In genomic region chr3:119279844-119280243, GRCh38 we compare ENCODE assay signal across 18 cellular contexts. TPM values are rescaled to one million over a fixed set of nuclear protein-coding genes. Genes with fewer than 3 reads are reported as not detected.
DNase-seq lines count a peak whose midpoint lies in the region; ATAC-seq and TF ChIP-seq lines count a peak whose summit lies in the region.
"Had no signal": no experiment of that assay in that cellular context is flagged by ENCODE, and none has a peak within 500 bp of the region (broad histone marks: within the 10 kb centered on the region; RNA-seq: fewer than 3 reads in every experiment).

No MANE protein-coding gene starts in this region.

- H3K23ac ChIP-seq in trophoblast cell (ENCODE audit: low read length), result no peak overlapping the region

- no peak overlapping the region for H2BK5ac ChIP-seq in trophoblast cell (ENCODE audit: low read depth, low read length, poor library complexity)

- ATAC-seq in right cardiac atrium (peak; percentile 39 to 40), GM18867 (IDR thresholded peaks at IDR 0.05; ENCODE audit: unreplicated experiment) (no peak)
- ATAC-seq: activated T-cell treated with anti-CD3 and anti-CD28 coated beads, Interleukin-2, amount 50 U/mL, for 72 hours; effector memory CD8-positive, alpha-beta T cell; stimulated activated memory B cell treated with anti-CD40 and anti-IgM and Interleukin-4, amounts not matched to agents 10 μg/mL and 1 μg/mL and 100 μg/mL, for 72 hours; T-cell had no signal

- peak overlapping the region; percentile 68 for H2BK120ac ChIP-seq in trophoblast cell (ENCODE audit: insufficient read depth, low read length, poor library complexity)

- H3K27ac ChIP-seq in caudate nucleus (ENCODE audit: low read depth, low read length) (peak overlapping the region; percentile 60), right cardiac atrium (ENCODE audit: low read length) (peak overlapping the region; percentile 94), trophoblast cell (ENCODE audit: low read depth, low read length) (peak overlapping the region; percentile 5), tibial nerve (peak overlapping the region; percentile 68 to 93 (median 77))

- no peak overlapping the region for H2AFZ ChIP-seq in trophoblast cell (ENCODE audit: insufficient read depth, low read length, poor library complexity)

- H3K4me1 ChIP-seq in right cardiac atrium (ENCODE audit: control insufficient read depth, insufficient read depth, low read length), result peaks cover 4% of the 10 kb centered on the region
- H3K4me1 ChIP-seq in trophoblast cell (ENCODE audit: control insufficient read depth in 1 of 2, insufficient read depth in 2 of 2, low read length in 2 of 2), result peaks cover 0 to 13% of the 10 kb centered on the region in 2 experiments
- H3K4me1 ChIP-seq in tibial nerve, result peaks cover 0 to 20% (median 7%) of the 10 kb centered on the region in 4 donors
- H3K4me1 ChIP-seq: Caco-2 had no signal

- TF ChIP-seq POLR2A in tibial nerve (IDR thresholded peaks at IDR 0.05), result no peak

- H3K4ac ChIP-seq in trophoblast cell (ENCODE audit: low read depth, low read length), result no peak overlapping the region

- no peak for TF ChIP-seq CTCF in tibial nerve (IDR thresholded peaks at IDR 0.05)

- peaks cover 7% of the 10 kb centered on the region for H3K79me1 ChIP-seq in trophoblast cell (ENCODE audit: low read length)

- H2AK5ac ChIP-seq in trophoblast cell (ENCODE audit: low read length), result peak overlapping the region; percentile 74

- WGBS in right cardiac atrium, result 47% methylated on average over 3 of the region's 3 CpGs
- no CpG with 5 or more reads among the region's 3 CpGs for WGBS in trophoblast cell (ENCODE audit: extremely low coverage, insufficient coverage, insufficient read length)
- WGBS in tibial nerve, 2 donors, result 45 to 54% methylated on average over 3 of the region's 3 CpGs

- H3K36me3 ChIP-seq in trophoblast cell (ENCODE audit: control insufficient read depth in 1 of 2, insufficient read depth in 2 of 2, low read length in 2 of 2), result no peaks in the 10 kb centered on the region
- H3K36me3 ChIP-seq in tibial nerve, result no peaks in the 10 kb centered on the region

- intact Hi-C loops in right cardiac atrium (cut with DNase I), result loop anchor here in 1 of 4 donors (10.0 kb wide), 2 partner anchors 185 to 405 kb away; partner anchors contain the start of genes POGLUT1 and TMEM39A

- H3K14ac ChIP-seq in trophoblast cell (ENCODE audit: low read length), result no peak overlapping the region

- H2BK12ac ChIP-seq in trophoblast cell (ENCODE audit: low read length), result peak overlapping the region; percentile 77

- DNase-seq in caudate nucleus (lab: John Stamatoyannopoulos, UW), result peak in 3 of 61 donors; percentile 14 to 22 (median 17)
- DNase-seq in right cardiac atrium, result no peak
- DNase-seq in trophoblast cell, result no peak
- no peak for DNase-seq in tibial nerve (ENCODE audit: low spot score in 2 of 2)
- DNase-seq in NCI-H748 (lab: John Stamatoyannopoulos, UW; ENCODE audit: unreplicated experiment), result no peak
- no peak for DNase-seq in NCI-H524 treated with DMSO at 0.1 percent for 48 hours (lab: John Stamatoyannopoulos, UW)
- DNase-seq: activated CD4-positive, alpha-beta memory T cell treated with anti-CD3 and anti-CD28 coated beads for 36 hours; activated T-cell treated with anti-CD3 and anti-CD28 coated beads, Interleukin-2, amount 50 U/mL, for 72 hours; Caco-2; central memory CD4-positive, alpha-beta T cell; effector memory CD8-positive, alpha-beta T cell; EL; HFFc6; kidney glomerular epithelial cell; NCI-H446; T-cell had no signal

- H3K4me2 ChIP-seq in trophoblast cell (ENCODE audit: low read length), result no peak overlapping the region

- H3K27me3 ChIP-seq in right cardiac atrium (ENCODE audit: control insufficient read depth, insufficient read depth) (no peaks in the 10 kb centered on the region), trophoblast cell (ENCODE audit: insufficient read depth, low read length) (no peaks in the 10 kb centered on the region), tibial nerve (no peaks in the 10 kb centered on the region)

- H3K9me3 ChIP-seq in right cardiac atrium (ENCODE audit: control insufficient read depth, low read length) (no peaks in the 10 kb centered on the region), trophoblast cell (ENCODE audit: insufficient read depth, low read depth, low read length) (peaks cover 8% of the 10 kb centered on the region), tibial nerve (peaks cover 0 to 10% (median 0%) of the 10 kb centered on the region in 4 donors)

- H4K91ac ChIP-seq in trophoblast cell (ENCODE audit: low read depth, low read length), result no peak overlapping the region

- H3K18ac ChIP-seq in trophoblast cell (ENCODE audit: low read length), result no peak overlapping the region

- TF ChIP-seq EP300 in tibial nerve (IDR thresholded peaks at IDR 0.05), result no peak

- no peaks in the 10 kb centered on the region for H3K79me2 ChIP-seq in trophoblast cell (ENCODE audit: control insufficient read depth, insufficient read depth, low read length, poor library complexity)

- H4K12ac ChIP-seq in trophoblast cell (ENCODE audit: low read depth, low read length), result no peak overlapping the region

- no peak overlapping the region for H4K8ac ChIP-seq in trophoblast cell (ENCODE audit: low read depth, low read length)

- H3K9ac ChIP-seq in trophoblast cell (ENCODE audit: low read length), result no peak overlapping the region

- H3K4me3 ChIP-seq in right cardiac atrium (ENCODE audit: low read length) (no peak overlapping the region), trophoblast cell (ENCODE audit: low read depth, low read length) (no peak overlapping the region), tibial nerve (no peak overlapping the region)

RNA-seq across cellular contexts. Expression of gene ARHGAP31, which starts 14.3 kb away (rescaled TPM):
- total RNA-seq in right cardiac atrium, result 10 to 100 TPM; 41.3 to 52.3 (median 48.5) TPM
- polyA plus RNA-seq in right cardiac atrium, result 14.6 TPM
- polyA plus RNA-seq in trophoblast cell (2013), result 13.1 and 13.8 TPM in 2 replicates
- total RNA-seq in tibial nerve, result 10 to 100 TPM; 40.5 to 46.5 (median 44.4) TPM

RNA-seq across cellular contexts. Expression of gene B4GALT4, which starts 39.2 kb away (rescaled TPM):
- 10 to 100 TPM; 11.9 to 20.1 (median 15.2) TPM for total RNA-seq in right cardiac atrium
- 10.3 TPM for polyA plus RNA-seq in right cardiac atrium
- 30.0 and 32.0 TPM in 2 replicates for polyA plus RNA-seq in trophoblast cell (2013)
- total RNA-seq in tibial nerve, result 10 to 100 TPM; 16.2 to 27.3 (median 21.2) TPM

Comparison
In these comparisons a context has a peak if more than half of its experiments do, and no peak if none do; other contexts are left out.
1. H3K27ac ChIP-seq: peak in every context shown above with its lines; median percentile 94 in right cardiac atrium; 77 in tibial nerve; 60 in caudate nucleus; 5 in trophoblast cell.